Comparison of ENCODE assay signal across 13 cellular contexts in genomic region chr10:37700886-37701780, GRCh38.
"Had no signal": no experiment of that assay in that cellular context is flagged by ENCODE, and none has a peak within 500 bp of the region (broad histone marks: within the 10 kb centered on the region; RNA-seq: fewer than 3 reads in every experiment).

No MANE protein-coding gene starts in this region.

- DNase-seq: activated CD4-positive, alpha-beta T cell treated with anti-CD3 and anti-CD28 coated beads for 36 hours; activated CD8-positive, alpha-beta T cell treated with anti-CD3 and anti-CD28 coated beads, Interleukin-2, amount 10 ng/mL, durations not matched to agents 7 days and 5 days; activated naive CD4-positive, alpha-beta T cell treated with Interleukin-2 at 50 U/mL for 16 hours; esophagus squamous epithelium; foreskin fibroblast; glutamatergic neuron; left cardiac atrium; stimulated activated CD4-positive, alpha-beta T cell treated with anti-CD3 and anti-CD28 coated beads, Interleukin-15, amount 100 ng/mL, for 24 hours; stimulated activated CD4-positive, alpha-beta T cell treated with anti-CD3 and anti-CD28 coated beads, Interleukin-4, amount 100 ng/mL, for 4 hours; SW 1271 had no signal

- H3K4me3 Mint-ChIP-seq: activated CD4-positive, alpha-beta T cell treated with anti-CD3 and anti-CD28 coated beads for 36 hours; activated CD8-positive, alpha-beta T cell treated with anti-CD3 and anti-CD28 coated beads, Interleukin-2, amount 10 ng/mL, durations not matched to agents 7 days and 5 days; natural killer cell treated with Interleukin-12 subunit alpha and Interleukin-12 subunit beta and Interleukin-15 and Interleukin-18, amount 100 ng/mL, for 72 hours had no signal

- H3K4me3 ChIP-seq: cardiac muscle cell, esophagus squamous epithelium, tibial nerve had no signal

- ATAC-seq: activated CD4-positive, alpha-beta T cell treated with anti-CD3 and anti-CD28 coated beads for 36 hours; activated CD8-positive, alpha-beta T cell treated with anti-CD3 and anti-CD28 coated beads, Interleukin-2, amount 10 ng/mL, durations not matched to agents 7 days and 5 days; left cardiac atrium had no signal

- H3K27me3 ChIP-seq: cardiac muscle cell, esophagus squamous epithelium, tibial nerve had no signal

- H3K27me3 Mint-ChIP-seq: activated CD4-positive, alpha-beta T cell treated with anti-CD3 and anti-CD28 coated beads for 36 hours; natural killer cell treated with Interleukin-12 subunit alpha and Interleukin-12 subunit beta and Interleukin-15 and Interleukin-18, amount 100 ng/mL, for 72 hours had no signal

- H3K9me3 Mint-ChIP-seq: natural killer cell treated with Interleukin-12 subunit alpha and Interleukin-12 subunit beta and Interleukin-15 and Interleukin-18, amount 100 ng/mL, for 72 hours had no signal

- H3K27ac ChIP-seq: cardiac muscle cell, esophagus squamous epithelium, tibial nerve had no signal

- H3K4me1 ChIP-seq: esophagus squamous epithelium, tibial nerve had no signal

- H3K27ac Mint-ChIP-seq: activated CD4-positive, alpha-beta T cell treated with anti-CD3 and anti-CD28 coated beads for 36 hours; activated CD8-positive, alpha-beta T cell treated with anti-CD3 and anti-CD28 coated beads, Interleukin-2, amount 10 ng/mL, durations not matched to agents 7 days and 5 days; natural killer cell treated with Interleukin-12 subunit alpha and Interleukin-12 subunit beta and Interleukin-15 and Interleukin-18, amount 100 ng/mL, for 72 hours had no signal

- H3K36me3 ChIP-seq: cardiac muscle cell, esophagus squamous epithelium, tibial nerve had no signal

- H3K36me3 Mint-ChIP-seq: natural killer cell treated with Interleukin-12 subunit alpha and Interleukin-12 subunit beta and Interleukin-15 and Interleukin-18, amount 100 ng/mL, for 72 hours had no signal

- H3K4me1 Mint-ChIP-seq: activated CD4-positive, alpha-beta T cell treated with anti-CD3 and anti-CD28 coated beads for 36 hours had no signal
